Comparison of ENCODE assay signal across 8 cellular contexts in the genomic region with DNA sequence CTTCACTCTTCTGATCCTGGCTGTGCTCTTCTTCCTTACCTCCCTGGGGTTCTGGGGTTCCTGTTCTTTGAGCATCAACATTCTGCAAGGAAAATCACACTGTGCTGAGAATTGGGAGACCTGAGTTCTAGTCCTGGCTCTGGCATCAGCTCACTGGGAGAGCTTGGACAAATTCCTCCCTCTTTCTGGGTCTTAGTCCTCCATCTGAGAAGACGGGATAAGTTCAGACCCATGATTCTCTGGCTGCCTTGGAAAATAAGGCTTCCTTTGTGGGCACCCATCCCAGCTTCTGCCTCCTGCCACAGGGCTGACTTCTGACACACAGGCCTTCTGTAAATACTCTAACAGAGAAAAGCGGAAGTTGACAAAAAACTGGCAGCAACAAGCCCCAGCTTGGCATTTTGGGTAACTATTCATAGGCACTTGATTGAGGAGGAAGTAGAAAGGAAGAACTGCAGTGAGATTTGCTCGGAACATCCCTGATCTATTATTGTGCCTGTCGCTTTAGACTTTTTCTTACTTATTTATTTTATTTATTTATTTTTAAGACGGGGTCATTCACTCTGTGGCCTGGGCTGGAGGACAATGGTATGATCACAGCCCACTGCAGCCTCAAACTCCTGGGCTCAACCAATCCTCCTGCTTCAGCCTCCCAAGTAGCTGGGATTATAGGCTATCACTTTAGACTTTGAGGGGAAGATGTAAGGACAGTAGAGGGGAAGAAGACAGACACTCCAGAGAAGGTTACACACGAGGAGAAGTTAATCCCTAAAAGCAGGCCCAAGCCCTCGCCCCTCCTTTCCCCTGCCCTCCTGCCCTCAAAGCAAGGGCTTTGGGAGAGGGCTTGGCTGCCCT. TPM values are rescaled to one million over a fixed set of nuclear protein-coding genes. Genes with fewer than 3 reads are reported as not detected.
DNase-seq lines count a peak whose midpoint lies in the region; ATAC-seq and TF ChIP-seq lines count a peak whose summit lies in the region.

No MANE protein-coding gene starts in this region.

- dilution Hi-C loops in mammary epithelial cell (cut with HindIII; ENCODE audit: low sequenced_read_pairs): no loop called here

- BruUV-seq in mammary epithelial cell (replicated peaks; lab: Mats Ljungman, UMichigan): TSS peak; percentile 29

- no peak for TF ChIP-seq CTCF in mammary epithelial cell (conservative IDR thresholded peaks at IDR 0.05 in 1 of 2, IDR thresholded peaks at IDR 0.05 in 1 of 2; ENCODE audit: extremely low read depth in 1 of 2, insufficient read depth in 1 of 2, low read depth in 1 of 2, low read length in 2 of 2)
- TF ChIP-seq CTCF in right lobe of liver (IDR thresholded peaks at IDR 0.05): no peak

- peaks cover 13% of the 10 kb centered on the region for H3K4me1 ChIP-seq in mammary epithelial cell (ENCODE audit: insufficient read depth, low read length)
- H3K4me1 ChIP-seq in right lobe of liver: peaks cover 0 to 34% (median 15%) of the 10 kb centered on the region in 4 donors
- H3K4me1 ChIP-seq in subcutaneous abdominal adipose tissue (ENCODE audit: control insufficient read depth in 5 of 5, insufficient read depth in 5 of 5, low read length in 5 of 5): peaks cover 8 to 38% (median 29%) of the 10 kb centered on the region in 5 donors

- H3K4me2 ChIP-seq in mammary epithelial cell (ENCODE audit: insufficient read depth, low read depth, low read length): peak overlapping the region; percentile 32

- H3K4me3 ChIP-seq in SK-N-MC: no peak overlapping the region
- no peak overlapping the region for H3K4me3 ChIP-seq in mammary epithelial cell (replicated peaks in 1 of 3; ENCODE audit: insufficient read depth in 1 of 3, low read depth in 2 of 3, low read length in 3 of 3)
- no peak overlapping the region for H3K4me3 ChIP-seq in right lobe of liver
- H3K4me3 ChIP-seq in subcutaneous abdominal adipose tissue (ENCODE audit: low read depth in 1 of 5, low read length in 5 of 5): peak overlapping the region in 3 of 5 donors; percentile 20 to 48 (median 35)

- H3K36me3 ChIP-seq in SK-N-MC (ENCODE audit: insufficient read depth, low read length) (no peaks in the 10 kb centered on the region), mammary epithelial cell (ENCODE audit: insufficient read depth, low read length) (no peaks in the 10 kb centered on the region), right lobe of liver (no peaks in the 10 kb centered on the region), subcutaneous abdominal adipose tissue (ENCODE audit: control insufficient read depth in 5 of 5, insufficient read depth in 5 of 5, low read length in 5 of 5) (no peaks in the 10 kb centered on the region)

- in situ Hi-C loops in mammary epithelial cell (cut with MboI; ENCODE audit: low sequenced_read_pairs in 2 of 2): loop anchor here in 1 of 2 donors (5.0 kb wide), 1 partner anchor 37 kb away; no protein-coding TSS in a partner anchor
- in situ Hi-C loops in ACHN (cut with HindIII; ENCODE audit: low pct_ligation_motif_present, low pct_unique_long_range_greater_than_20kb, low sequenced_read_pairs): no loop called here

- peak; percentile 75 for ATAC-seq in GM18502 (IDR thresholded peaks at IDR 0.05; ENCODE audit: poor library complexity, unreplicated experiment)
- ATAC-seq in HG02981 (IDR thresholded peaks at IDR 0.05; ENCODE audit: unreplicated experiment): peak; percentile 62
- peak; percentile 81 to 90 (median 86) for ATAC-seq in right lobe of liver

- no peaks in the 10 kb centered on the region for H3K27me3 ChIP-seq in mammary epithelial cell (ENCODE audit: insufficient read depth, low read length)
- no peaks in the 10 kb centered on the region for H3K27me3 ChIP-seq in right lobe of liver
- no peaks in the 10 kb centered on the region for H3K27me3 ChIP-seq in subcutaneous abdominal adipose tissue (ENCODE audit: control insufficient read depth in 5 of 5, insufficient read depth in 4 of 5, low read length in 5 of 5)

- intact Hi-C loops in mammary epithelial cell (cut with micrococcal nuclease): no loop called here
- intact Hi-C loops in right lobe of liver (cut with DNase I): no loop called here

- H4K20me1 ChIP-seq in mammary epithelial cell (ENCODE audit: insufficient read depth, low read length): no peaks in the 10 kb centered on the region

- TF ChIP-seq POLR2A in right lobe of liver (IDR thresholded peaks at IDR 0.05): peak; percentile 92

- CTCF ChIA-PET in mammary epithelial cell (lab: Charles Lee; ENCODE audit: low non-redundant PET): no interaction called here

- WGBS in mammary epithelial cell (ENCODE audit: low coverage, missing lambda C conversion rate): 38% methylated on average over 5 of the region's 7 CpGs
- WGBS in right lobe of liver (ENCODE audit: insufficient coverage, low coverage, low lambda C conversion rate, missing lambda C conversion rate): 15% methylated on average over 7 of the region's 7 CpGs

- DNase-seq in SK-N-MC (ENCODE audit: low read depth, low spot score): no peak
- peak; percentile 71 for DNase-seq in mammary epithelial cell
- peak; percentile 65 to 87 (median 82) for DNase-seq in right lobe of liver
- no peak for DNase-seq in NCI-H1436 treated with DMSO at 0.1 percent for 48 hours (lab: John Stamatoyannopoulos, UW)
- DNase-seq in ACHN: no peak

- peak overlapping the region; percentile 51 for H2AFZ ChIP-seq in mammary epithelial cell (ENCODE audit: low read depth, low read length)

- H3K27ac ChIP-seq in SK-N-MC (peak overlapping the region; percentile 22; the same call in 1 of the 2 replicates), mammary epithelial cell (ENCODE audit: insufficient read depth, low read depth, low read length) (peak overlapping the region; percentile 49), right lobe of liver (peak overlapping the region; percentile 90 to 98 (median 95)), subcutaneous abdominal adipose tissue (ENCODE audit: low read depth, low read length) (peak overlapping the region; percentile 88)

- no peaks in the 10 kb centered on the region for H3K79me2 ChIP-seq in mammary epithelial cell (ENCODE audit: insufficient read depth, low read length)

- H3K9me3 ChIP-seq in SK-N-MC (ENCODE audit: low read depth, low read length) (no peaks in the 10 kb centered on the region), mammary epithelial cell (replicated peaks; ENCODE audit: insufficient read depth, low read length) (no peaks in the 10 kb centered on the region), right lobe of liver (no peaks in the 10 kb centered on the region), subcutaneous abdominal adipose tissue (ENCODE audit: control insufficient read depth in 5 of 5, low read length in 5 of 5) (no peaks in the 10 kb centered on the region)

- H3K9ac ChIP-seq in SK-N-MC (ENCODE audit: insufficient read length) (no peak overlapping the region), mammary epithelial cell (ENCODE audit: insufficient read depth, low read length) (peak overlapping the region; percentile 21), subcutaneous abdominal adipose tissue (ENCODE audit: low read length in 5 of 5) (peak overlapping the region; percentile 32 to 73 (median 57))

RNA-seq across cellular contexts. Expression of gene PCBP1, which starts 7.9 kb away (rescaled TPM):
- total RNA-seq in mammary epithelial cell: 100 to 1,000 TPM in 1 of 2 donors, 10 to 100 TPM in 1; 47.2 to 258 TPM
- 128 TPM for polyA plus RNA-seq in mammary epithelial cell
- 119 TPM for polyA minus RNA-seq in mammary epithelial cell
- total RNA-seq in right lobe of liver: 100 to 1,000 TPM; 147 to 220 (median 178) TPM

Comparison
In these comparisons a context has a peak if more than half of its experiments do, and no peak if none do; other contexts are left out.
1. DNase-seq: peak in mammary epithelial cell (single experiment) and right lobe of liver (3 of 3); none in SK-N-MC (single experiment), NCI-H1436 treated with DMSO at 0.1 percent for 48 hours (single experiment) and ACHN (single experiment).
2. H3K27ac ChIP-seq: peak in every context shown above with its lines; median percentile 95 in right lobe of liver; 88 in subcutaneous abdominal adipose tissue; 49 in mammary epithelial cell; 22 in SK-N-MC.
3. H3K4me3 ChIP-seq: peak in subcutaneous abdominal adipose tissue (3 of 5); none in SK-N-MC (single experiment), mammary epithelial cell (0 of 3) and right lobe of liver (0 of 3).
4. Peak in every context shown above with its lines, with median percentiles within 50 percentile points of each other: ATAC-seq.